1 cellular context compared by ENCODE assay signal in genomic region chr5:57097526-57097925, GRCh38.
TF ChIP-seq lines count a peak whose summit lies in the region.

No MANE protein-coding gene starts in this region.

TF ChIP-seq in K562, 482 proteins besides CTCF, POLR2A, EP300 and RAD21 (continued from another document):
- TF ChIP-seq, protein P1, sequence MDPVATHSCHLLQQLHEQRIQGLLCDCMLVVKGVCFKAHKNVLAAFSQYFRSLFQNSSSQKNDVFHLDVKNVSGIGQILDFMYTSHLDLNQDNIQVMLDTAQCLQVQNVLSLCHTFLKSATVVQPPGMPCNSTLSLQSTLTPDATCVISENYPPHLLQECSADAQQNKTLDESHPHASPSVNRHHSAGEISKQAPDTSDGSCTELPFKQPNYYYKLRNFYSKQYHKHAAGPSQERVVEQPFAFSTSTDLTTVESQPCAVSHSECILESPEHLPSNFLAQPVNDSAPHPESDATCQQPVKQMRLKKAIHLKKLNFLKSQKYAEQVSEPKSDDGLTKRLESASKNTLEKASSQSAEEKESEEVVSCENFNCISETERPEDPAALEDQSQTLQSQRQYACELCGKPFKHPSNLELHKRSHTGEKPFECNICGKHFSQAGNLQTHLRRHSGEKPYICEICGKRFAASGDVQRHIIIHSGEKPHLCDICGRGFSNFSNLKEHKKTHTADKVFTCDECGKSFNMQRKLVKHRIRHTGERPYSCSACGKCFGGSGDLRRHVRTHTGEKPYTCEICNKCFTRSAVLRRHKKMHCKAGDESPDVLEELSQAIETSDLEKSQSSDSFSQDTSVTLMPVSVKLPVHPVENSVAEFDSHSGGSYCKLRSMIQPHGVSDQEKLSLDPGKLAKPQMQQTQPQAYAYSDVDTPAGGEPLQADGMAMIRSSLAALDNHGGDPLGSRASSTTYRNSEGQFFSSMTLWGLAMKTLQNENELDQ (CRISPR knock-in tag; IDR thresholded peaks at IDR 0.05; ENCODE audit: borderline replicate concordance), result no peak
- TF ChIP-seq ATF1 (CRISPR knock-in tag; IDR thresholded peaks at IDR 0.05) (no peak), ATF1 (tag; IDR thresholded peaks at IDR 0.05) (no peak), SP1 (CRISPR knock-in tag; IDR thresholded peaks at IDR 0.05) (no peak), FOXA3 (CRISPR knock-in tag; conservative IDR thresholded peaks at IDR 0.05 in 1 of 2, IDR thresholded peaks at IDR 0.05 in 1 of 2) (no peak), ZNF785 (CRISPR knock-in tag; IDR thresholded peaks at IDR 0.05) (no peak), PHB2 (IDR thresholded peaks at IDR 0.05; ENCODE audit: low read depth) (no peak), BCL6 (CRISPR knock-in tag; IDR thresholded peaks at IDR 0.05) (no peak), TCF3 (CRISPR knock-in tag; IDR thresholded peaks at IDR 0.05) (no peak), TRIM24 (IDR thresholded peaks at IDR 0.05) (0 out of 4 replicates have a peak, but pooled peaks of 1 of the 2 experiments have one; percentile 24), BHLHE40 (IDR thresholded peaks at IDR 0.05; ENCODE audit: low read length) (0 out of 2 replicates have a peak, but pooled peaks have one; percentile 19), ZNF57 (CRISPR knock-in tag; IDR thresholded peaks at IDR 0.05) (no peak), POLR2G (IDR thresholded peaks at IDR 0.05; ENCODE audit: low read depth, low read length) (no peak), RREB1 (CRISPR knock-in tag; IDR thresholded peaks at IDR 0.05) (no peak), CAMTA2 (CRISPR knock-in tag; conservative IDR thresholded peaks at IDR 0.05) (no peak), ZNF518B (CRISPR knock-in tag; IDR thresholded peaks at IDR 0.05) (no peak), ZNF551 (CRISPR knock-in tag; IDR thresholded peaks at IDR 0.05) (no peak), SMAD2 (IDR thresholded peaks at IDR 0.05; ENCODE audit: low read depth, low read length) (no peak), CTBP1 (IDR thresholded peaks at IDR 0.05; ENCODE audit: borderline replicate concordance) (peak; percentile 40; the same call in 1 of the 2 replicates)
- TF ChIP-seq, protein P2, sequence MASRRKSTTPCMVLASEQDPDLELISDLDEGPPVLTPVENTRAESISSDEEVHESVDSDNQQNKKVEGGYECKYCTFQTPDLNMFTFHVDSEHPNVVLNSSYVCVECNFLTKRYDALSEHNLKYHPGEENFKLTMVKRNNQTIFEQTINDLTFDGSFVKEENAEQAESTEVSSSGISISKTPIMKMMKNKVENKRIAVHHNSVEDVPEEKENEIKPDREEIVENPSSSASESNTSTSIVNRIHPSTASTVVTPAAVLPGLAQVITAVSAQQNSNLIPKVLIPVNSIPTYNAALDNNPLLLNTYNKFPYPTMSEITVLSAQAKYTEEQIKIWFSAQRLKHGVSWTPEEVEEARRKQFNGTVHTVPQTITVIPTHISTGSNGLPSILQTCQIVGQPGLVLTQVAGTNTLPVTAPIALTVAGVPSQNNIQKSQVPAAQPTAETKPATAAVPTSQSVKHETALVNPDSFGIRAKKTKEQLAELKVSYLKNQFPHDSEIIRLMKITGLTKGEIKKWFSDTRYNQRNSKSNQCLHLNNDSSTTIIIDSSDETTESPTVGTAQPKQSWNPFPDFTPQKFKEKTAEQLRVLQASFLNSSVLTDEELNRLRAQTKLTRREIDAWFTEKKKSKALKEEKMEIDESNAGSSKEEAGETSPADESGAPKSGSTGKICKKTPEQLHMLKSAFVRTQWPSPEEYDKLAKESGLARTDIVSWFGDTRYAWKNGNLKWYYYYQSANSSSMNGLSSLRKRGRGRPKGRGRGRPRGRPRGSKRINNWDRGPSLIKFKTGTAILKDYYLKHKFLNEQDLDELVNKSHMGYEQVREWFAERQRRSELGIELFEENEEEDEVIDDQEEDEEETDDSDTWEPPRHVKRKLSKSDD (conservative IDR thresholded peaks at IDR 0.05; ENCODE audit: low read length), result no peak
